ENCODE assay signal across 28 cellular contexts in genomic region chr17:48057626-48058025, GRCh38. TPM values are rescaled to one million over a fixed set of nuclear protein-coding genes. Genes with fewer than 3 reads are reported as not detected.
DNase-seq lines count a peak whose midpoint lies in the region; ATAC-seq, FAIRE-seq and TF ChIP-seq lines count a peak whose summit lies in the region.
"Had no signal": no experiment of that assay in that cellular context is flagged by ENCODE, and none has a peak within 500 bp of the region (broad histone marks: within the 10 kb centered on the region; RNA-seq: fewer than 3 reads in every experiment).

No MANE protein-coding gene starts in this region.

- H3K27me3 ChIP-seq in left ventricle myocardium inferior (ENCODE audit: low read depth) (no peaks in the 10 kb centered on the region), keratinocyte (ENCODE audit: control insufficient read depth, extremely low read depth, insufficient read depth, low read length) (no peaks in the 10 kb centered on the region), hepatocyte (no peaks in the 10 kb centered on the region)
- H3K27me3 ChIP-seq: brain microvascular endothelial cell, ovary, right atrium auricular region, vagina had no signal

- H3K9me1 ChIP-seq in keratinocyte (ENCODE audit: control insufficient read depth, extremely low read depth, insufficient read depth, low read length): peaks cover 2% of the 10 kb centered on the region

- H3K4me2 ChIP-seq in keratinocyte (ENCODE audit: control insufficient read depth, extremely low read depth, insufficient read depth, low read depth, low read length) (no peak overlapping the region), hepatocyte (no peak overlapping the region)

- H3K4me3 ChIP-seq in left ventricle myocardium inferior: no peak overlapping the region
- H3K4me3 ChIP-seq in keratinocyte (ENCODE audit: control insufficient read depth in 2 of 3, extremely low read depth in 1 of 3, insufficient read depth in 2 of 3, low read depth in 1 of 3, low read length in 3 of 3): no peak overlapping the region
- H3K4me3 ChIP-seq in hepatocyte: no peak overlapping the region
- H3K4me3 ChIP-seq: ovary, right atrium auricular region, thoracic aorta, vagina had no signal

- intact Hi-C loops in left ventricle myocardium inferior (cut with micrococcal nuclease): no loop called here
- intact Hi-C loops in Right ventricle myocardium inferior (cut with DNase I): no loop called here
- intact Hi-C loops in activated B cell treated with CpG ODN at 0.5 μM for 24 hours (cut with micrococcal nuclease): no loop called here

- 89% methylated on average over 4 of the region's 4 CpGs for WGBS in hepatocyte (ENCODE audit: low lambda C conversion rate, missing lambda C conversion rate)

- H2AFZ ChIP-seq in keratinocyte (ENCODE audit: control insufficient read depth, low read length) (no peak overlapping the region), hepatocyte (no peak overlapping the region)

- no peak for TF ChIP-seq CTCF in left ventricle myocardium inferior (IDR thresholded peaks at IDR 0.05; ENCODE audit: borderline replicate concordance)
- no peak for TF ChIP-seq CTCF in activated B cell treated with CpG ODN at 0.5 μM for 24 hours (IDR thresholded peaks at IDR 0.05)
- TF ChIP-seq CTCF in keratinocyte (optimal IDR thresholded peaks at IDR 0.05 in 1 of 3, IDR thresholded peaks at IDR 0.05 in 1 of 3, conservative IDR thresholded peaks at IDR 0.05 in 1 of 3; ENCODE audit: extremely low read depth in 1 of 3, insufficient read depth in 2 of 3, low read length in 3 of 3): no peak
- no peak for TF ChIP-seq CTCF in hepatocyte (IDR thresholded peaks at IDR 0.05; ENCODE audit: poor library complexity)

- no peak overlapping the region for H3K9ac ChIP-seq in keratinocyte (ENCODE audit: control insufficient read depth, extremely low read depth, insufficient read depth, low read length)

- CTCF ChIA-PET in activated B cell treated with CpG ODN at 0.5 μM for 24 hours (lab: Charles Lee): interaction anchor here (4.8 kb wide), 1 partner anchor 31 kb away, joined by 34 read pairs; no protein-coding TSS in a partner anchor

- peaks cover 73% of the 10 kb centered on the region for H3K36me3 ChIP-seq in left ventricle myocardium inferior
- H3K36me3 ChIP-seq in keratinocyte (ENCODE audit: control insufficient read depth in 2 of 2, extremely low read depth in 1 of 2, insufficient read depth in 2 of 2, low read length in 2 of 2): peaks cover 56 to 72% of the 10 kb centered on the region in 2 experiments
- no peaks in the 10 kb centered on the region for H3K36me3 ChIP-seq in hepatocyte (replicated peaks; ENCODE audit: insufficient read depth, low read depth)
- H3K36me3 ChIP-seq: ovary had no signal

- ATAC-seq in Right ventricle myocardium inferior (no peak), activated B cell treated with CpG ODN at 0.5 μM for 24 hours (ENCODE audit: low read depth) (no peak)
- ATAC-seq: left colon, natural killer cell had no signal

- peaks cover 12% of the 10 kb centered on the region for H4K20me1 ChIP-seq in keratinocyte (ENCODE audit: control insufficient read depth, extremely low read depth, insufficient read depth, low read length)
- H4K20me1 ChIP-seq in hepatocyte (ENCODE audit: insufficient read depth, poor library complexity, severe bottlenecking): peaks cover 36% of the 10 kb centered on the region

- no peaks in the 10 kb centered on the region for H3K9me3 Mint-ChIP-seq in activated B cell treated with CpG ODN at 0.5 μM for 24 hours
- H3K9me3 Mint-ChIP-seq: activated naive CD8-positive, alpha-beta T cell treated with anti-CD3 and anti-CD28 coated beads, Interleukin-2, amount 10 ng/mL, durations not matched to agents 7 days and 5 days; CD4-positive, alpha-beta memory T cell; mesothelial cell of epicardium; natural killer cell had no signal

- peaks cover 45% of the 10 kb centered on the region for H3K4me1 Mint-ChIP-seq in activated B cell treated with CpG ODN at 0.5 μM for 24 hours

- peak overlapping the region; percentile 97 for H3K27ac ChIP-seq in left ventricle myocardium inferior (replicated peaks)
- H3K27ac ChIP-seq in keratinocyte (ENCODE audit: control insufficient read depth, insufficient read depth, low read length): peak overlapping the region; percentile 93
- no peak overlapping the region for H3K27ac ChIP-seq in hepatocyte
- H3K27ac ChIP-seq: brain microvascular endothelial cell, ovary, vagina had no signal

- H3K27me3 Mint-ChIP-seq in activated B cell treated with CpG ODN at 0.5 μM for 24 hours: no peaks in the 10 kb centered on the region
- H3K27me3 Mint-ChIP-seq: activated naive CD8-positive, alpha-beta T cell treated with anti-CD3 and anti-CD28 coated beads, Interleukin-2, amount 10 ng/mL, durations not matched to agents 7 days and 5 days; CD4-positive, alpha-beta memory T cell had no signal

- no peak for FAIRE-seq in keratinocyte (lab: Jason Lieb, UNC)
- FAIRE-seq: colon, H54, TTC549 had no signal

- peaks cover 88% of the 10 kb centered on the region for H3K36me3 Mint-ChIP-seq in activated B cell treated with CpG ODN at 0.5 μM for 24 hours (ENCODE audit: low read depth)
- H3K36me3 Mint-ChIP-seq: natural killer cell had no signal

- H3K4me1 ChIP-seq in left ventricle myocardium inferior (peaks cover 90% of the 10 kb centered on the region), keratinocyte (ENCODE audit: control insufficient read depth, extremely low read depth, insufficient read depth, low read length) (peaks cover 35% of the 10 kb centered on the region), hepatocyte (ENCODE audit: insufficient read depth) (peaks cover 29% of the 10 kb centered on the region)

- peak overlapping the region; percentile 99 for H3K27ac Mint-ChIP-seq in activated B cell treated with CpG ODN at 0.5 μM for 24 hours
- H3K27ac Mint-ChIP-seq: activated naive CD8-positive, alpha-beta T cell treated with anti-CD3 and anti-CD28 coated beads, Interleukin-2, amount 10 ng/mL, durations not matched to agents 7 days and 5 days had no signal

- POLR2A ChIA-PET in activated B cell treated with CpG ODN at 0.5 μM for 24 hours (lab: Charles Lee): interaction anchor here (1.7 to 7.2 kb wide), 2 partner anchors 10 to 54 kb away, joined by 9 to 83 read pairs; partner anchors contain the start of gene NFE2L1

- no peak for DNase-seq in left ventricle myocardium inferior
- DNase-seq in Right ventricle myocardium inferior (ENCODE audit: missing footprints): no peak
- DNase-seq in activated B cell treated with CpG ODN at 0.5 μM for 24 hours: no peak
- DNase-seq in keratinocyte (ENCODE audit: low read depth, low spot score): no peak
- DNase-seq in GM19240 (ENCODE audit: insufficient read length, low spot score): no peak
- no peak for DNase-seq in HUDEP-2 (lab: John Stamatoyannopoulos, UW; ENCODE audit: unreplicated experiment in 76 of 76)
- DNase-seq in hepatocyte (ENCODE audit: low spot score): no peak
- DNase-seq: activated CD4-positive, alpha-beta T cell treated with anti-CD3 and anti-CD28 coated beads, Interleukin-2, amount 50 U/mL, for 1 hour; activated naive CD8-positive, alpha-beta T cell treated with anti-CD3 and anti-CD28 coated beads, Interleukin-2, amount 10 ng/mL, durations not matched to agents 7 days and 5 days; brain microvascular endothelial cell; CD4-positive, alpha-beta memory T cell; GF-D8; glutamatergic neuron; left colon; natural killer cell; NCI-H1105; NCI-H2029 treated with DMSO at 0.1 percent for 48 hours; NCI-H226; NCI-H748 treated with DMSO at 0.1 percent for 48 hours; SW 1271 had no signal

- peaks cover 64% of the 10 kb centered on the region for H3K79me2 ChIP-seq in keratinocyte (ENCODE audit: control insufficient read depth, insufficient read depth, low read length)
- H3K79me2 ChIP-seq in hepatocyte: peaks cover 47% of the 10 kb centered on the region

- H3K9me3 ChIP-seq in left ventricle myocardium inferior (replicated peaks) (no peaks in the 10 kb centered on the region), keratinocyte (ENCODE audit: control insufficient read depth, low read depth, low read length) (no peaks in the 10 kb centered on the region), hepatocyte (ENCODE audit: low read depth) (no peaks in the 10 kb centered on the region)
- H3K9me3 ChIP-seq: ovary, right atrium auricular region, thoracic aorta, vagina had no signal

- dilution Hi-C loops in keratinocyte (cut with MboI; ENCODE audit: extremely low pct_ligation_motif_present, low sequenced_read_pairs): no loop called here

- no peaks in the 10 kb centered on the region for H3K9me2 ChIP-seq in hepatocyte (replicated peaks; ENCODE audit: insufficient read depth)

- H3K4me3 Mint-ChIP-seq in activated B cell treated with CpG ODN at 0.5 μM for 24 hours: no peak overlapping the region
- H3K4me3 Mint-ChIP-seq: activated naive CD8-positive, alpha-beta T cell treated with anti-CD3 and anti-CD28 coated beads, Interleukin-2, amount 10 ng/mL, durations not matched to agents 7 days and 5 days; CD4-positive, alpha-beta memory T cell; mesothelial cell of epicardium; natural killer cell had no signal

RNA-seq across cellular contexts. Expression of gene NFE2L1, which starts 9.5 kb away (rescaled TPM):
- total RNA-seq in left ventricle myocardium inferior (895 TPM), Right ventricle myocardium inferior (775 TPM), activated B cell treated with CpG ODN at 0.5 μM for 24 hours (127 and 141 TPM in 2 replicates), hepatocyte (82.0 and 86.4 TPM in 2 replicates)
- polyA plus RNA-seq in keratinocyte (169 to 284 TPM (median 208 TPM) in 3 replicates), hepatocyte (35.3 and 42.4 TPM in 2 replicates)
- polyA plus RNA-seq in keratinocyte (2011; ENCODE audit: low read depth): 179 TPM
- polyA plus RNA-seq in keratinocyte (2011; cell fraction: cytosol; rRNA removed): 112 TPM in 2 replicates
- 514 and 591 TPM in 2 replicates for polyA plus RNA-seq in keratinocyte (2011; cell fraction: nucleus; rRNA removed)
- polyA plus RNA-seq in keratinocyte (2012; ENCODE audit: low replicate concordance): 152 and 178 TPM in 2 replicates
- 167 to 352 TPM (median 217 TPM) in 3 replicates for polyA minus RNA-seq in keratinocyte
- polyA minus RNA-seq in keratinocyte (2011; cell fraction: cytosol; rRNA and poly(A)+ RNA removed): 115 TPM
- 374 and 414 TPM in 2 replicates for polyA minus RNA-seq in keratinocyte (2011; cell fraction: nucleus; rRNA and poly(A)+ RNA removed)

RNA-seq across cellular contexts. Expression of gene COPZ2, which starts 20.0 kb away (rescaled TPM):
- total RNA-seq in left ventricle myocardium inferior: 50.6 TPM
- total RNA-seq in Right ventricle myocardium inferior: 52.9 TPM
- total RNA-seq in activated B cell treated with CpG ODN at 0.5 μM for 24 hours: 3.3 and 4.1 TPM in 2 replicates
- 11.1 to 18.0 TPM (median 12.5 TPM) in 3 replicates for polyA plus RNA-seq in keratinocyte
- polyA plus RNA-seq in keratinocyte (2011; ENCODE audit: low read depth): 13.4 TPM
- polyA plus RNA-seq in keratinocyte (2011; cell fraction: cytosol; rRNA removed): 19.8 and 23.7 TPM in 2 replicates
- polyA plus RNA-seq in keratinocyte (2011; cell fraction: nucleus; rRNA removed): 14.8 and 16.3 TPM in 2 replicates
- 16.5 and 17.2 TPM in 2 replicates for polyA plus RNA-seq in keratinocyte (2012; ENCODE audit: low replicate concordance)
- polyA minus RNA-seq in keratinocyte: 7.2 to 11.6 TPM (median 9.0 TPM) in 3 replicates
- 13.8 TPM for polyA minus RNA-seq in keratinocyte (2011; cell fraction: cytosol; rRNA and poly(A)+ RNA removed)
- polyA minus RNA-seq in keratinocyte (2011; cell fraction: nucleus; rRNA and poly(A)+ RNA removed): 3.0 and 7.2 TPM in 2 replicates
- 36.0 and 40.7 TPM in 2 replicates for total RNA-seq in hepatocyte
- polyA plus RNA-seq in hepatocyte: 139 and 159 TPM in 2 replicates

RNA-seq across cellular contexts. Expression of gene CBX1, which starts 43.7 kb away (rescaled TPM):
- total RNA-seq in left ventricle myocardium inferior (33.0 TPM), Right ventricle myocardium inferior (40.0 TPM), activated B cell treated with CpG ODN at 0.5 μM for 24 hours (46.0 and 49.5 TPM in 2 replicates), hepatocyte (49.0 and 57.0 TPM in 2 replicates)
- polyA plus RNA-seq in keratinocyte (20.7 to 49.4 TPM (median 42.3 TPM) in 3 replicates), hepatocyte (20.7 and 23.5 TPM in 2 replicates)
- polyA plus RNA-seq in keratinocyte (2011; ENCODE audit: low read depth): 23.4 TPM
- polyA plus RNA-seq in keratinocyte (2011; cell fraction: cytosol; rRNA removed): 40.7 and 53.0 TPM in 2 replicates
- 25.2 and 26.8 TPM in 2 replicates for polyA plus RNA-seq in keratinocyte (2011; cell fraction: nucleus; rRNA removed)
- polyA plus RNA-seq in keratinocyte (2012; ENCODE audit: low replicate concordance): 44.3 and 74.9 TPM in 2 replicates
- polyA minus RNA-seq in keratinocyte: 5.7 to 20.2 TPM (median 7.7 TPM) in 3 replicates
- polyA minus RNA-seq in keratinocyte (2011; cell fraction: cytosol; rRNA and poly(A)+ RNA removed): 20.0 TPM
- 7.0 and 9.9 TPM in 2 replicates for polyA minus RNA-seq in keratinocyte (2011; cell fraction: nucleus; rRNA and poly(A)+ RNA removed)

RNA-seq across cellular contexts. Expression of gene SNX11, which starts 49.9 kb away (rescaled TPM):
- total RNA-seq in left ventricle myocardium inferior: 11.3 TPM
- total RNA-seq in Right ventricle myocardium inferior: 10.5 TPM
- 129 and 145 TPM in 2 replicates for total RNA-seq in activated B cell treated with CpG ODN at 0.5 μM for 24 hours
- polyA plus RNA-seq in keratinocyte: 20.8 to 23.9 TPM (median 21.0 TPM) in 3 replicates
- polyA plus RNA-seq in keratinocyte (2011; ENCODE audit: low read depth): 3.6 TPM
- 16.1 and 19.0 TPM in 2 replicates for polyA plus RNA-seq in keratinocyte (2011; cell fraction: cytosol; rRNA removed)
- 20.9 and 21.5 TPM in 2 replicates for polyA plus RNA-seq in keratinocyte (2011; cell fraction: nucleus; rRNA removed)
- 16.2 and 19.5 TPM in 2 replicates for polyA plus RNA-seq in keratinocyte (2012; ENCODE audit: low replicate concordance)
- polyA minus RNA-seq in keratinocyte: 14.6 to 23.8 TPM (median 16.5 TPM) in 3 replicates
- polyA minus RNA-seq in keratinocyte (2011; cell fraction: cytosol; rRNA and poly(A)+ RNA removed): 12.7 TPM
- 8.5 and 13.4 TPM in 2 replicates for polyA minus RNA-seq in keratinocyte (2011; cell fraction: nucleus; rRNA and poly(A)+ RNA removed)
- total RNA-seq in hepatocyte: 11.3 and 12.4 TPM in 2 replicates
- polyA plus RNA-seq in hepatocyte: 9.2 and 13.2 TPM in 2 replicates
